ENCODE assay signal across 9 cellular contexts in the genomic region with DNA sequence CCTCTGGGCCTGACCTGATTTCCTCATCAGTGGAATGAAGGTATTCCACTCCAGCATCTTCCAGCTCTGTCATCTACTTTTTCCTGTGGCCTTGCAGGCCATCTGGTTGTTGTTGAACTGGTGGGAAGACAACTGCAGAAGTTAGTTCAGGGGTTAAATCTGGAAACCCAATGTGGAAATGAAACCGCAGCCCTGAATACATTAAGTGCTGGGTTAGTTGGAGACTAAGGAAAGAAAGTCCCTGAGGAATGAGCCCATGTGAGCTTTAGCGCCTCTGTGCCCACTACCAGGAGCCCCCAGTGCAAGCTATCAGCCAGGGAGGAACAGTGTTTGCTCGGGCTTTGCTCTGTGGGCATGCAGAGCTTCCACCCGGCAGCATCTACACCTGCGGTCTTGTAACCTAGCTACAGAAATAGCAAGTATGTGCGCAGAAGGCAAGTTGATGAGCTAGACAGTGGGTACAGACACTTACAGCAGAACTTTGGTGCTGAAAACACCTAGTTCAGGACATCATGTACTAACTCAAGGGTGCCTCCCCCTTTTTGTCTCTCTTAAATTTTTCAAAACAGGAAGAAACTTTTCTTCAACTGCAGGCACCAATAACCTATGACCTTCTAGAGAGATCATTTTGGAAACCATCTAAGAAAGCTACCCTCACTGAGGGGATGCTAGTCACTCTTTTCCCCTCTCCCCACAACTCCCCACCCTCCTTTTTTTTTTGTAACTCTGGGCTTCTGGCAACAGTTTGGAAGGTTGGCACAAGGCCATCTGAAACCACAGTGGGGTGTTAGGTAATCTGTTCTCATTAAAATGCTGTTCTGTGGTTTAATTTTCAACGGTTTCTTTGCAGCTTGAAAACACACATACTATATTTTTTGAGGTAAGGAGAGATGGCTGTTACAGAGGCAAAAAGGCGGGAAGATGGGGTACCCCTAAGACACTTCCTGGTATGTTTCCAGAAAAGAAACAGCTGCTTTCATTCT. TPM values are rescaled to one million over a fixed set of nuclear protein-coding genes. Genes with fewer than 3 reads are reported as not detected.
DNase-seq lines count a peak whose midpoint lies in the region; ATAC-seq and TF ChIP-seq lines count a peak whose summit lies in the region.
"Had no signal": no experiment of that assay in that cellular context is flagged by ENCODE, and none has a peak within 500 bp of the region (broad histone marks: within the 10 kb centered on the region; RNA-seq: fewer than 3 reads in every experiment).

No MANE protein-coding gene starts in this region.

- no peaks in the 10 kb centered on the region for H3K9me3 Mint-ChIP-seq in activated T-cell treated with anti-CD3 and anti-CD28 coated beads, Interleukin-2, amount 50 U/mL, for 24 hours
- no peaks in the 10 kb centered on the region for H3K9me3 Mint-ChIP-seq in mesothelial cell of epicardium

- ATAC-seq in GM18858 (IDR thresholded peaks at IDR 0.05; ENCODE audit: unreplicated experiment) (peak; percentile 23), HG02852 (IDR thresholded peaks at IDR 0.05; ENCODE audit: unreplicated experiment) (peak; percentile 31)

- H3K36me3 Mint-ChIP-seq in activated T-cell treated with anti-CD3 and anti-CD28 coated beads, Interleukin-2, amount 50 U/mL, for 24 hours (ENCODE audit: low read depth): no peaks in the 10 kb centered on the region
- H3K36me3 Mint-ChIP-seq in mesothelial cell of epicardium: no peaks in the 10 kb centered on the region

- H3K27me3 Mint-ChIP-seq in activated T-cell treated with anti-CD3 and anti-CD28 coated beads, Interleukin-2, amount 50 U/mL, for 24 hours: peaks cover 19% of the 10 kb centered on the region
- peaks cover 47% of the 10 kb centered on the region for H3K27me3 Mint-ChIP-seq in mesothelial cell of epicardium (ENCODE audit: low read depth)

- DNase-seq in NCI-H2171 treated with DMSO at 0.1 percent for 48 hours (lab: John Stamatoyannopoulos, UW) (peak; percentile 79), mucosa of gallbladder (ENCODE audit: low spot score) (peak; percentile 55), foreskin melanocyte (no peak), NCI-H446 treated with DMSO at 0.1 percent for 48 hours (lab: John Stamatoyannopoulos, UW) (no peak), mesothelial cell of epicardium (ENCODE audit: low spot score in 2 of 2, unreplicated experiment in 2 of 2) (no peak)
- no peak for DNase-seq in activated T-cell treated with anti-CD3 and anti-CD28 coated beads, Interleukin-2, amount 50 U/mL, for 24 hours
- DNase-seq: IMR-90 had no signal

- peaks cover 91% of the 10 kb centered on the region for H3K4me1 Mint-ChIP-seq in activated T-cell treated with anti-CD3 and anti-CD28 coated beads, Interleukin-2, amount 50 U/mL, for 24 hours (ENCODE audit: low read depth)
- H3K4me1 Mint-ChIP-seq in mesothelial cell of epicardium: no peaks in the 10 kb centered on the region

- TF ChIP-seq CTCF in mesothelial cell of epicardium (IDR thresholded peaks at IDR 0.05; ENCODE audit: unreplicated experiment): no peak

- peak overlapping the region; percentile 30 for H3K4me3 Mint-ChIP-seq in activated T-cell treated with anti-CD3 and anti-CD28 coated beads, Interleukin-2, amount 50 U/mL, for 24 hours
- no peak overlapping the region for H3K4me3 Mint-ChIP-seq in mesothelial cell of epicardium

- H3K27ac Mint-ChIP-seq in activated T-cell treated with anti-CD3 and anti-CD28 coated beads, Interleukin-2, amount 50 U/mL, for 24 hours: peak overlapping the region; percentile 56
- H3K27ac Mint-ChIP-seq in mesothelial cell of epicardium: no peak overlapping the region

RNA-seq across cellular contexts. Expression of a gene that starts 18.3 kb away (rescaled TPM):
- total RNA-seq in mucosa of gallbladder (61.1 TPM), mesothelial cell of epicardium (1.5 to 2.1 TPM (median 1.8 TPM) in 3 replicates)
- total RNA-seq: IMR-90 had no signal

Comparison
In these comparisons a context has a peak if more than half of its experiments do, and no peak if none do; other contexts are left out.
1. DNase-seq: peak in NCI-H2171 treated with DMSO at 0.1 percent for 48 hours (single experiment) and mucosa of gallbladder (single experiment); none in activated T-cell treated with anti-CD3 and anti-CD28 coated beads, Interleukin-2, amount 50 U/mL, for 24 hours (single experiment), foreskin melanocyte (single experiment), NCI-H446 treated with DMSO at 0.1 percent for 48 hours (single experiment) and mesothelial cell of epicardium (0 of 2).
2. RNA of a gene that starts 18.3 kb away (total RNA-seq): 61.1 TPM in mucosa of gallbladder (single experiment); 1.5 to 2.1 TPM in mesothelial cell of epicardium; every median in the first group is over 10 times any median in the second.